ENCODE assay signal across 1 cellular context in genomic region chr6:37705239-37706051, GRCh38.
TF ChIP-seq lines count a peak whose summit lies in the region.

No MANE protein-coding gene starts in this region.

TF ChIP-seq in GM12878, 131 proteins besides CTCF, POLR2A, EP300 and RAD21 (continued from another document and continues in another):
- TF ChIP-seq ZBTB33 (IDR thresholded peaks at IDR 0.05) (no peak), E2F8 (IDR thresholded peaks at IDR 0.05; ENCODE audit: low read depth, partially characterized antibody) (no peak), E2F4 (IDR thresholded peaks at IDR 0.05; ENCODE audit: low read depth, low read length) (no peak), RELA (IDR thresholded peaks at IDR 0.05; ENCODE audit: borderline replicate concordance, partially characterized antibody) (no peak), ZNF207 (IDR thresholded peaks at IDR 0.05; ENCODE audit: borderline replicate concordance) (no peak), STAT3 (IDR thresholded peaks at IDR 0.05; ENCODE audit: low read depth, low read length) (no peak), BCLAF1 (IDR thresholded peaks at IDR 0.05) (no peak), SIN3A (IDR thresholded peaks at IDR 0.05; ENCODE audit: low read depth, low read length) (no peak), TCF3 (IDR thresholded peaks at IDR 0.05; ENCODE audit: borderline replicate concordance, insufficient read depth, low read depth, low read length) (no peak), PML (IDR thresholded peaks at IDR 0.05; ENCODE audit: low read length) (no peak), HCFC1 (IDR thresholded peaks at IDR 0.05; ENCODE audit: low read length) (no peak; the same call in 1 of the 2 replicates), RAD51 (IDR thresholded peaks at IDR 0.05) (peak; percentile 40; the same call in 1 of the 2 replicates), NFYA (IDR thresholded peaks at IDR 0.05; ENCODE audit: borderline replicate concordance, low read depth, low read length) (no peak), FOXK2 (IDR thresholded peaks at IDR 0.05) (no peak), FOS (IDR thresholded peaks at IDR 0.05; ENCODE audit: borderline replicate concordance, extremely low read depth, insufficient read length) (no peak), EGR1 (IDR thresholded peaks at IDR 0.05; ENCODE audit: borderline replicate concordance in 1 of 2, low read depth in 2 of 2, low read length in 2 of 2) (peak; percentile 29 to 80), MYB (IDR thresholded peaks at IDR 0.05; ENCODE audit: borderline replicate concordance, low read depth, low read length) (no peak), ATF2 (IDR thresholded peaks at IDR 0.05; ENCODE audit: low read length) (no peak), MTA2 (IDR thresholded peaks at IDR 0.05; ENCODE audit: low read depth) (no peak), SMC3 (IDR thresholded peaks at IDR 0.05; ENCODE audit: borderline replicate concordance, low read length) (peak; percentile 42; the same call in 1 of the 2 replicates), HSF1 (IDR thresholded peaks at IDR 0.05; ENCODE audit: low read depth, low read length) (no peak), CUX1 (IDR thresholded peaks at IDR 0.05; ENCODE audit: insufficient replicate concordance, low read depth, low read length) (no peak), SP1 (IDR thresholded peaks at IDR 0.05; ENCODE audit: low read depth, low read length) (peak; percentile 11), ELK1 (IDR thresholded peaks at IDR 0.05; ENCODE audit: low read depth, low read length) (no peak), REST (IDR thresholded peaks at IDR 0.05; ENCODE audit: low read depth, low read length) (no peak), MLLT1 (IDR thresholded peaks at IDR 0.05) (no peak), MEF2A (IDR thresholded peaks at IDR 0.05; ENCODE audit: insufficient read depth, low read depth, low read length) (no peak), CBX5 (IDR thresholded peaks at IDR 0.05; ENCODE audit: low read depth) (no peak), NR2C1 (IDR thresholded peaks at IDR 0.05) (no peak), RFX5 (IDR thresholded peaks at IDR 0.05; ENCODE audit: low read depth, low read length) (no peak), NFIC (IDR thresholded peaks at IDR 0.05; ENCODE audit: low read depth, low read length) (no peak), TARDBP (IDR thresholded peaks at IDR 0.05; ENCODE audit: borderline replicate concordance) (no peak)
